Comparison of ENCODE assay signal across 16 cellular contexts in the genomic region with DNA sequence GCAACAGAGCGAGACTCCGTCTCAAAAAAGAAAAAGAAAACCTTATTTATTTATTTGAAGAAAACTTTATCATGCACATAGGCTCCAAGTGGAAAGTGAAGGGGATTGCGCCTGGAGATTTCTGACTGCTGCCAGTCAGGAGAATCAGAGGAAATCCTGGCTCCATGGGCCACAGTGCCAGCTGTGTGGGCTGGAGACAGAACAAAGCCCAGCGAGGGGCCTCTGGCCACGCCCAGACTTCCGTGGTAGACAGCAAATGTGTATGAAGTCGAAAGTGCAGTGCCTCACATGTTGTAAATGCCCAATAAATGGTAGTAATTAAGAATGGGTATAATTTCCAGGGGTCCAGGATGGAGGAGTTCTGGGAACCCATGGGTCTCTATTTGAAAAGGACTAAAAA.
DNase-seq lines count a peak whose midpoint lies in the region; ATAC-seq lines count a peak whose summit lies in the region.
"Had no signal": no experiment of that assay in that cellular context is flagged by ENCODE, and none has a peak within 500 bp of the region (broad histone marks: within the 10 kb centered on the region; RNA-seq: fewer than 3 reads in every experiment).

No MANE protein-coding gene starts in this region.

- peaks cover 2% of the 10 kb centered on the region for H3K4me1 ChIP-seq in mesendoderm (ENCODE audit: control insufficient read depth, low read depth, low read length)
- H3K4me1 ChIP-seq: Caco-2 had no signal

- H3K4me1 Mint-ChIP-seq in activated T-cell treated with anti-CD3 and anti-CD28 coated beads, Interleukin-2, amount 50 U/mL, for 24 hours (ENCODE audit: low read depth) = peaks cover 10% of the 10 kb centered on the region

- no peak overlapping the region for H3K23ac ChIP-seq in mesendoderm (ENCODE audit: low read length)

- no peak overlapping the region for H3K4me3 ChIP-seq in mesendoderm (ENCODE audit: low read length)
- H3K4me3 ChIP-seq: A549 had no signal

- no peak overlapping the region for H4K5ac ChIP-seq in mesendoderm (ENCODE audit: low read length)

- peak; percentile 42 for DNase-seq in left cardiac atrium
- no peak for DNase-seq in left ventricle myocardium superior
- DNase-seq in NCI-H748 (lab: John Stamatoyannopoulos, UW; ENCODE audit: unreplicated experiment) = peak; percentile 73
- no peak for DNase-seq in mesendoderm
- DNase-seq in SW480 (ENCODE audit: low spot score) = no peak
- no peak for DNase-seq in activated T-cell treated with anti-CD3 and anti-CD28 coated beads, Interleukin-2, amount 50 U/mL, for 24 hours
- DNase-seq in ACHN = no peak
- DNase-seq: Caco-2, DMS53, NCI-H1092 treated with DMSO at 0.1 percent for 48 hours, NCI-H187, SHP77 treated with DMSO at 0.1 percent for 48 hours had no signal

- peaks cover 5% of the 10 kb centered on the region for H3K27me3 Mint-ChIP-seq in activated T-cell treated with anti-CD3 and anti-CD28 coated beads, Interleukin-2, amount 50 U/mL, for 24 hours

- H3K18ac ChIP-seq in mesendoderm (ENCODE audit: low read length) = no peak overlapping the region

- no peaks in the 10 kb centered on the region for H3K36me3 Mint-ChIP-seq in activated T-cell treated with anti-CD3 and anti-CD28 coated beads, Interleukin-2, amount 50 U/mL, for 24 hours (ENCODE audit: low read depth)

- no peaks in the 10 kb centered on the region for H3K9me3 Mint-ChIP-seq in activated T-cell treated with anti-CD3 and anti-CD28 coated beads, Interleukin-2, amount 50 U/mL, for 24 hours

- H3K4me3 Mint-ChIP-seq in activated T-cell treated with anti-CD3 and anti-CD28 coated beads, Interleukin-2, amount 50 U/mL, for 24 hours = no peak overlapping the region

- H2BK120ac ChIP-seq in mesendoderm (ENCODE audit: low read depth, low read length) = no peak overlapping the region

- intact Hi-C loops in left cardiac atrium (cut with DNase I) (loop anchor here (5.0 kb wide), 2 partner anchors 98 to 493 kb away; no protein-coding TSS in a partner anchor), left ventricle myocardium superior (cut with micrococcal nuclease) (loop anchor here (5.0 kb wide), 1 partner anchor 493 kb away; no protein-coding TSS in a partner anchor)

- no peak overlapping the region for H3K27ac ChIP-seq in mesendoderm (ENCODE audit: low read depth, low read length)
- H3K27ac ChIP-seq: A549 had no signal

- ATAC-seq in left cardiac atrium = no peak
- ATAC-seq in left ventricle myocardium superior = no peak
- ATAC-seq: A549, HCT116, HepG2, SK-N-SH treated with all-trans-retinoic acid at 6 μM for 48 hours had no signal

- H4K8ac ChIP-seq in mesendoderm (ENCODE audit: low read depth, low read length) = no peak overlapping the region

- H2BK5ac ChIP-seq in mesendoderm (ENCODE audit: low read length) = no peak overlapping the region

- no peaks in the 10 kb centered on the region for H3K79me2 ChIP-seq in mesendoderm (ENCODE audit: control insufficient read depth, insufficient read depth, low read length)

- in situ Hi-C loops in ACHN (cut with HindIII; ENCODE audit: low pct_ligation_motif_present, low pct_unique_long_range_greater_than_20kb, low sequenced_read_pairs) = no loop called here

- H2BK15ac ChIP-seq in mesendoderm (replicated peaks; ENCODE audit: low read depth) = no peak overlapping the region

- no peak overlapping the region for H2AK5ac ChIP-seq in mesendoderm (ENCODE audit: low read length)

- WGBS in mesendoderm (ENCODE audit: extremely low coverage, insufficient coverage, low lambda C conversion rate) = no CpG with 5 or more reads among the region's 7 CpGs

- H3K36me3 ChIP-seq in mesendoderm (ENCODE audit: control insufficient read depth, insufficient read depth, low read length) = no peaks in the 10 kb centered on the region

- H3K9ac ChIP-seq in mesendoderm (ENCODE audit: low read length) = no peak overlapping the region

- no peaks in the 10 kb centered on the region for H3K79me1 ChIP-seq in mesendoderm (ENCODE audit: low read length)

- no peaks in the 10 kb centered on the region for H3K27me3 ChIP-seq in mesendoderm (ENCODE audit: insufficient read depth, low read length, poor library complexity)

- H3K56ac ChIP-seq in mesendoderm (ENCODE audit: low read length) = no peak overlapping the region

- no peak overlapping the region for H3K4me2 ChIP-seq in mesendoderm (ENCODE audit: low read length)
- H3K4me2 ChIP-seq: A549 had no signal

- no peak overlapping the region for H3K27ac Mint-ChIP-seq in activated T-cell treated with anti-CD3 and anti-CD28 coated beads, Interleukin-2, amount 50 U/mL, for 24 hours

- peak overlapping the region; percentile 6 for H3K4ac ChIP-seq in mesendoderm (ENCODE audit: low read depth, low read length)

Comparison
In these comparisons a context has a peak if more than half of its experiments do, and no peak if none do; other contexts are left out.
1. DNase-seq: peak in left cardiac atrium (single experiment) and NCI-H748 (single experiment); none in left ventricle myocardium superior (single experiment), mesendoderm (single experiment), SW480 (single experiment), activated T-cell treated with anti-CD3 and anti-CD28 coated beads, Interleukin-2, amount 50 U/mL, for 24 hours (single experiment) and ACHN (single experiment).